Comparison of ENCODE assay signal across 22 cellular contexts in the genomic region with DNA sequence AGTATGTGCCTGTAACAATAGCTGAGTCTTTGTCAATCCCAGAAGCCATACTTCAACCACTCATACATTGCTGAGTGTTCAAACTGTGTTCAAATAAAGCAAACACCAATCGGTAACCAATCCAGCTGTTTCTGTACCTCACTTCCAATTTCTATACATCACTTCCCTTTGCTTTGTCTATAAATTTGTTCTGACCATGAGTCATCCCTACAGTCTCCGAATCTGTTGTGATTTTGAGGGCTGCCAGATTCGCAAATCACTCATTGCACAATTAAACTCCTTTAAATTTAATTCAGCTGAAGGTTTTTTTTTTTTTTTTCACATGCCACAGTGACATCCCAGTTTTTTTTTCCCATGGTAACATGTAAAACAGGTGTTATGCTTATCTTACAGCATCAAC.
"Had no signal": no experiment of that assay in that cellular context is flagged by ENCODE, and none has a peak within 500 bp of the region (broad histone marks: within the 10 kb centered on the region; RNA-seq: fewer than 3 reads in every experiment).

No MANE protein-coding gene starts in this region.

- ATAC-seq: activated CD4-positive, CD25-positive, alpha-beta regulatory T cell treated with anti-CD3 and anti-CD28 coated beads, Interleukin-2, amount 50 U/mL, for 24 hours; activated CD8-positive, alpha-beta T cell treated with anti-CD3 and anti-CD28 coated beads for 36 hours; activated T-cell treated with anti-CD3 and anti-CD28 coated beads, Interleukin-2, amount 50 U/mL, for 72 hours; SK-N-SH treated with all-trans-retinoic acid at 6 μM for 48 hours had no signal

- H3K27ac ChIP-seq: SJSA1 had no signal

- H3K27me3 ChIP-seq: SJSA1 had no signal

- H3K9me3 ChIP-seq: SJSA1 had no signal

- H3K4me1 Mint-ChIP-seq: activated naive CD4-positive, alpha-beta T cell treated with anti-CD3 and anti-CD28 coated beads, Interleukin-2, amount 10 ng/mL, durations not matched to agents 7 days and 5 days; activated naive CD8-positive, alpha-beta T cell treated with anti-CD3 and anti-CD28 coated beads for 36 hours had no signal

- H3K4me3 Mint-ChIP-seq: activated CD8-positive, alpha-beta T cell treated with anti-CD3 and anti-CD28 coated beads for 36 hours; activated naive CD4-positive, alpha-beta T cell treated with anti-CD3 and anti-CD28 coated beads, Interleukin-2, amount 10 ng/mL, durations not matched to agents 7 days and 5 days; activated naive CD8-positive, alpha-beta T cell treated with anti-CD3 and anti-CD28 coated beads for 36 hours; activated T-cell treated with anti-CD3 and anti-CD28 coated beads, Interleukin-2, amount 50 U/mL, for 72 hours; T-helper 1 cell treated with Interleukin-12 subunit alpha and Interleukin-12 subunit beta and Interleukin-4 antibody, amounts not matched to agents 30 μg/mL and 1 μg/mL, for 36 hours had no signal

- H3K9me3 Mint-ChIP-seq: activated naive CD8-positive, alpha-beta T cell treated with anti-CD3 and anti-CD28 coated beads for 36 hours had no signal

- H3K36me3 Mint-ChIP-seq: activated naive CD4-positive, alpha-beta T cell treated with anti-CD3 and anti-CD28 coated beads, Interleukin-2, amount 10 ng/mL, durations not matched to agents 7 days and 5 days; activated naive CD8-positive, alpha-beta T cell treated with anti-CD3 and anti-CD28 coated beads for 36 hours had no signal

- DNase-seq: activated CD4-positive, alpha-beta T cell treated with anti-CD3 and anti-CD28 coated beads for 4 hours; activated CD8-positive, alpha-beta memory T cell treated with anti-CD3 and anti-CD28 coated beads, Interleukin-2, amount 50 U/mL, for 4 hours; activated CD8-positive, alpha-beta T cell treated with anti-CD3 and anti-CD28 coated beads for 36 hours; activated gamma-delta T cell treated with Interleukin-2 at 50 U/mL for 16 hours; activated naive CD4-positive, alpha-beta T cell treated with anti-CD3 and anti-CD28 coated beads, Interleukin-2, amount 10 ng/mL, durations not matched to agents 7 days and 5 days; activated naive CD8-positive, alpha-beta T cell treated with anti-CD3 and anti-CD28 coated beads for 36 hours; activated T-cell treated with anti-CD3 and anti-CD28 coated beads, Interleukin-2, amount 50 U/mL, for 72 hours; anterior cingulate cortex; central memory CD4-positive, alpha-beta T cell; MM.1S; NCI-H1105; NCI-H1436; NCI-H1694 treated with DMSO at 0.1 percent for 48 hours; NCI-H2029 treated with DMSO at 0.1 percent for 48 hours; NCI-H345; NCI-H510A treated with DMSO at 0.1 percent for 48 hours; SHP77 had no signal

- H3K4me3 ChIP-seq: SJSA1 had no signal

- H3K4me1 ChIP-seq: SJSA1 had no signal

- H3K27ac Mint-ChIP-seq: activated CD8-positive, alpha-beta T cell treated with anti-CD3 and anti-CD28 coated beads for 36 hours; activated naive CD4-positive, alpha-beta T cell treated with anti-CD3 and anti-CD28 coated beads, Interleukin-2, amount 10 ng/mL, durations not matched to agents 7 days and 5 days; activated naive CD8-positive, alpha-beta T cell treated with anti-CD3 and anti-CD28 coated beads for 36 hours; activated T-cell treated with anti-CD3 and anti-CD28 coated beads, Interleukin-2, amount 50 U/mL, for 72 hours; activated T-helper 2 cell treated with anti-CD3 and anti-CD28 coated beads, Interferon-gamma antibody, Interleukin-2, Interleukin-4, amounts not matched to agents 10 μg/mL and 5 μg/mL and 100 μg/mL, durations not matched to agents 14 hours and 24 hours and 36 hours; T-helper 1 cell treated with Interleukin-12 subunit alpha and Interleukin-12 subunit beta and Interleukin-4 antibody, amounts not matched to agents 30 μg/mL and 1 μg/mL, for 36 hours had no signal

- H3K36me3 ChIP-seq: SJSA1 had no signal
